Comparison of ENCODE assay signal across 13 cellular contexts in genomic region chr21:46092026-46092764, GRCh38. TPM values are rescaled to one million over a fixed set of nuclear protein-coding genes. Genes with fewer than 3 reads are reported as not detected.
DNase-seq lines count a peak whose midpoint lies in the region; ATAC-seq and TF ChIP-seq lines count a peak whose summit lies in the region.
"Had no signal": no experiment of that assay in that cellular context is flagged by ENCODE, and none has a peak within 500 bp of the region (broad histone marks: within the 10 kb centered on the region; RNA-seq: fewer than 3 reads in every experiment).

No MANE protein-coding gene starts in this region.

- H3K27ac ChIP-seq in prostate gland, result peak overlapping the region; percentile 64 to 67
- H3K27ac ChIP-seq: SJCRH30 had no signal

- TF ChIP-seq POLR2A in prostate gland (IDR thresholded peaks at IDR 0.05), result no peak

- H3K9me3 ChIP-seq in prostate gland, result no peaks in the 10 kb centered on the region
- H3K9me3 ChIP-seq in T-helper 17 cell (ENCODE audit: control insufficient read depth, low read length, poor library complexity, severe bottlenecking), result peaks cover 4% of the 10 kb centered on the region
- H3K9me3 ChIP-seq: SJCRH30 had no signal

- no peaks in the 10 kb centered on the region for H3K36me3 ChIP-seq in prostate gland
- H3K36me3 ChIP-seq: SJCRH30 had no signal

- no peak overlapping the region for H3K27ac Mint-ChIP-seq in T-helper 17 cell

- ATAC-seq in SK-N-SH treated with all-trans-retinoic acid at 6 μM for 48 hours, result peak; percentile 56
- ATAC-seq in Right ventricle myocardium inferior, result peak; percentile 73
- ATAC-seq in GM21717 (IDR thresholded peaks at IDR 0.05; ENCODE audit: unreplicated experiment), result no peak
- no peak for ATAC-seq in HG03432 (IDR thresholded peaks at IDR 0.05; ENCODE audit: unreplicated experiment)
- ATAC-seq in T-helper 17 cell, result no peak
- ATAC-seq in HG02678 (IDR thresholded peaks at IDR 0.05; ENCODE audit: unreplicated experiment), result no peak

- no peaks in the 10 kb centered on the region for H3K4me1 ChIP-seq in prostate gland (replicated peaks)
- H3K4me1 ChIP-seq: SJCRH30 had no signal

- no peaks in the 10 kb centered on the region for H3K27me3 ChIP-seq in prostate gland (replicated peaks; ENCODE audit: insufficient read depth)
- H3K27me3 ChIP-seq: SJCRH30 had no signal

- peaks cover 3% of the 10 kb centered on the region for H3K36me3 Mint-ChIP-seq in T-helper 17 cell (ENCODE audit: low read depth)

- peak; percentile 99 for DNase-seq in AG10803 (ENCODE audit: low read depth)
- DNase-seq in Right ventricle myocardium inferior (ENCODE audit: missing footprints), result no peak
- no peak for DNase-seq in prostate gland (ENCODE audit: low spot score)
- DNase-seq in T-helper 17 cell, result no peak
- DNase-seq: activated effector memory CD4-positive, alpha-beta T cell treated with Interleukin-2 at 50 U/mL for 16 hours; COR-L47; NCI-H1694; SJCRH30; stimulated activated CD4-positive, alpha-beta T cell treated with anti-CD3 and anti-CD28 coated beads, Interleukin-4, amount 100 ng/mL, for 1 hour had no signal

- H3K4me1 Mint-ChIP-seq in T-helper 17 cell, result peaks cover 8% of the 10 kb centered on the region

- peak overlapping the region; percentile 61 for H3K4me3 ChIP-seq in AG10803 (ENCODE audit: low read length)
- no peak overlapping the region for H3K4me3 ChIP-seq in prostate gland
- H3K4me3 ChIP-seq: SJCRH30 had no signal

- H3K4me3 Mint-ChIP-seq in T-helper 17 cell, result no peak overlapping the region

- intact Hi-C loops in Right ventricle myocardium inferior (cut with DNase I), result loop anchor here (10.0 kb wide), 1 partner anchor 47 kb away; no protein-coding TSS in a partner anchor
- intact Hi-C loops in prostate gland (cut with DNase I), result loop anchor here (5.0 kb wide), 1 partner anchor 35 kb away; no protein-coding TSS in a partner anchor

- no peak for TF ChIP-seq CTCF in AG10803 (conservative IDR thresholded peaks at IDR 0.05; ENCODE audit: low read length)
- no peak for TF ChIP-seq CTCF in prostate gland (IDR thresholded peaks at IDR 0.05)

- peaks cover 4% of the 10 kb centered on the region for H3K27me3 Mint-ChIP-seq in T-helper 17 cell

- WGBS in prostate gland, result 62% methylated on average over 23 of the region's 23 CpGs

TF ChIP-seq in SK-N-SH treated with all-trans-retinoic acid at 6 μM for 48 hours, 23 proteins besides CTCF, POLR2A, EP300 and RAD21:
- TF ChIP-seq ARNTL (CRISPR knock-in tag; IDR thresholded peaks at IDR 0.05; ENCODE audit: borderline replicate concordance, low read depth) (no peak), OSR1 (CRISPR knock-in tag; IDR thresholded peaks at IDR 0.05) (no peak), ZNF8 (CRISPR knock-in tag; IDR thresholded peaks at IDR 0.05) (no peak), CSDC2 (CRISPR knock-in tag; IDR thresholded peaks at IDR 0.05) (no peak), TOX (CRISPR knock-in tag; IDR thresholded peaks at IDR 0.05; ENCODE audit: borderline replicate concordance) (no peak), ESRRG (CRISPR knock-in tag; IDR thresholded peaks at IDR 0.05) (no peak), PPARA (CRISPR knock-in tag; IDR thresholded peaks at IDR 0.05; ENCODE audit: borderline replicate concordance) (no peak), ISL1 (CRISPR knock-in tag; IDR thresholded peaks at IDR 0.05) (no peak), PATZ1 (CRISPR knock-in tag; IDR thresholded peaks at IDR 0.05; ENCODE audit: borderline replicate concordance) (no peak), RARB (CRISPR knock-in tag; IDR thresholded peaks at IDR 0.05) (no peak)
TF ChIP-seq in SK-N-SH treated with all-trans-retinoic acid at 6 μM for 48 hours: peak in this region for 0.

RNA-seq across cellular contexts. Expression of gene COL6A2, which starts 5.7 kb away (rescaled TPM):
- 254 TPM for total RNA-seq in Right ventricle myocardium inferior
- total RNA-seq in prostate gland, result 100 to 1,000 TPM; 198 to 474 TPM
- total RNA-seq in T-helper 17 cell, result 10 to 100 TPM; 15.1 to 19.8 TPM

Comparison
In these comparisons a context has a peak if more than half of its experiments do, and no peak if none do; other contexts are left out.
1. ATAC-seq: peak in SK-N-SH treated with all-trans-retinoic acid at 6 μM for 48 hours (single experiment) and Right ventricle myocardium inferior (single experiment); none in GM21717 (single experiment), HG03432 (single experiment), T-helper 17 cell (single experiment) and HG02678 (single experiment).
2. RNA of gene COL6A2, which starts 5.7 kb away (total RNA-seq): 198 to 474 TPM in prostate gland and 254 TPM in Right ventricle myocardium inferior (single experiment); 15.1 to 19.8 TPM in T-helper 17 cell; every median in the first group is over 4 times any median in the second.